10 cellular contexts compared by ENCODE assay signal in the genomic region with DNA sequence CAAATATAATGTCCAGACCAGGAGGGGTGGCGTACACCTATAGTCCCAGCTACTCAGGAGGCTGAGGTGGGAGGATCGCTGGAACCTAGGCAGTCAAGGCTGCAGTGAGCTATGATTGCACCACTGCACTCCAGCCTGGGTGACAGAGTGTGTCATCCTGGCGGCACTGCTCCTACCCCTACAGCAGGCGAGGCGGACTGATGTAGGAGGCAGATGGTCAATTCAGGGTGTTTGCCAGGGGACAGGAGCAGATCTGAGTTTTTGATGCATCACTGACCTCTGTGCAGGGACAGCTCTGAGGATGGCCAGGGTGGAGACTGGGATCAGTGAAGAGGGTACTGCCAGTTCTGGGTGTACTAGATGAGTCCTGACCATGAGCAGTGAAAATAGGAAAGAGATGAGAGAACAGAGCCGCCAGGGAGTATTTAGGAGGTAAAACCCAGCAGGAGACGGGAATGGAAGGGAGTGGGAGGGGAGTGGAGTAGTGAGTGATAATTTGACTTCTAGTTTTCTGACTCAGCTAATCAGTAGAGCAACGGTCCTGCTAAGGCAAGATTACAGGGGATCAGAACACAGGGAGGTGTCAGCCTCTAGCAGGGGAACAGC.
DNase-seq lines count a peak whose midpoint lies in the region; ATAC-seq and TF ChIP-seq lines count a peak whose summit lies in the region.
"Had no signal": no experiment of that assay in that cellular context is flagged by ENCODE, and none has a peak within 500 bp of the region (broad histone marks: within the 10 kb centered on the region; RNA-seq: fewer than 3 reads in every experiment).

No MANE protein-coding gene starts in this region.

- ATAC-seq in GM19395 (IDR thresholded peaks at IDR 0.05; ENCODE audit: unreplicated experiment), result peak; percentile 56
- ATAC-seq in HG02852 (IDR thresholded peaks at IDR 0.05; ENCODE audit: unreplicated experiment), result peak; percentile 50
- peak; percentile 79 for ATAC-seq in stimulated activated memory B cell treated with anti-CD40 and anti-IgM and Interleukin-4, amounts not matched to agents 10 μg/mL and 1 μg/mL and 100 μg/mL, for 72 hours
- ATAC-seq in activated CD8-positive, alpha-beta T cell treated with anti-CD3 and anti-CD28 coated beads for 36 hours, result no peak
- ATAC-seq: right cardiac atrium had no signal

- BruUV-seq in Calu3 (replicated peaks; lab: Mats Ljungman, UMichigan), result no TSS peak

- no peak for TF ChIP-seq CTCF in activated CD8-positive, alpha-beta T cell treated with anti-CD3 and anti-CD28 coated beads for 36 hours (IDR thresholded peaks at IDR 0.05)
- TF ChIP-seq CTCF in Calu3 (IDR thresholded peaks at IDR 0.05; ENCODE audit: unreplicated experiment), result no peak

- H3K27me3 Mint-ChIP-seq in stimulated activated memory B cell treated with anti-CD40 and anti-IgM and Interleukin-4, amounts not matched to agents 10 μg/mL and 1 μg/mL and 100 μg/mL, for 72 hours, result no peaks in the 10 kb centered on the region
- no peaks in the 10 kb centered on the region for H3K27me3 Mint-ChIP-seq in activated CD8-positive, alpha-beta T cell treated with anti-CD3 and anti-CD28 coated beads for 36 hours
- no peaks in the 10 kb centered on the region for H3K27me3 Mint-ChIP-seq in Calu3 (ENCODE audit: unreplicated experiment)
- H3K27me3 Mint-ChIP-seq: activated naive CD8-positive, alpha-beta T cell had no signal

- peak overlapping the region; percentile 69 for H3K4me3 Mint-ChIP-seq in stimulated activated memory B cell treated with anti-CD40 and anti-IgM and Interleukin-4, amounts not matched to agents 10 μg/mL and 1 μg/mL and 100 μg/mL, for 72 hours
- no peak overlapping the region for H3K4me3 Mint-ChIP-seq in activated CD8-positive, alpha-beta T cell treated with anti-CD3 and anti-CD28 coated beads for 36 hours
- no peak overlapping the region for H3K4me3 Mint-ChIP-seq in Calu3 (ENCODE audit: low read depth, unreplicated experiment)
- H3K4me3 Mint-ChIP-seq: activated naive CD8-positive, alpha-beta T cell had no signal

- intact Hi-C loops in activated CD8-positive, alpha-beta T cell treated with anti-CD3 and anti-CD28 coated beads for 36 hours (cut with micrococcal nuclease), result no loop called here
- intact Hi-C loops in Calu3 (cut with micrococcal nuclease; ENCODE audit: unreplicated experiment), result no loop called here

- peak overlapping the region; percentile 80 for H3K27ac Mint-ChIP-seq in stimulated activated memory B cell treated with anti-CD40 and anti-IgM and Interleukin-4, amounts not matched to agents 10 μg/mL and 1 μg/mL and 100 μg/mL, for 72 hours
- no peak overlapping the region for H3K27ac Mint-ChIP-seq in activated CD8-positive, alpha-beta T cell treated with anti-CD3 and anti-CD28 coated beads for 36 hours
- no peak overlapping the region for H3K27ac Mint-ChIP-seq in Calu3 (ENCODE audit: unreplicated experiment)
- H3K27ac Mint-ChIP-seq: activated naive CD8-positive, alpha-beta T cell had no signal

- CTCF ChIA-PET in activated CD8-positive, alpha-beta T cell treated with anti-CD3 and anti-CD28 coated beads for 36 hours (lab: Charles Lee), result no interaction called here
- CTCF ChIA-PET in Calu3 (lab: Charles Lee), result no interaction called here

- H3K9me3 Mint-ChIP-seq in stimulated activated memory B cell treated with anti-CD40 and anti-IgM and Interleukin-4, amounts not matched to agents 10 μg/mL and 1 μg/mL and 100 μg/mL, for 72 hours, result no peaks in the 10 kb centered on the region
- H3K9me3 Mint-ChIP-seq in activated CD8-positive, alpha-beta T cell treated with anti-CD3 and anti-CD28 coated beads for 36 hours, result no peaks in the 10 kb centered on the region
- no peaks in the 10 kb centered on the region for H3K9me3 Mint-ChIP-seq in Calu3 (ENCODE audit: low read depth, unreplicated experiment)

- DNase-seq in OCI-M1 (lab: John Stamatoyannopoulos, UW) (peak; percentile 41), HCEC 1CT (no peak), Calu3 (no peak)
- DNase-seq in activated CD8-positive, alpha-beta T cell treated with anti-CD3 and anti-CD28 coated beads for 36 hours, result no peak
- DNase-seq: NCI-H524 treated with DMSO at 0.1 percent for 48 hours, right cardiac atrium had no signal

- no peaks in the 10 kb centered on the region for H3K36me3 Mint-ChIP-seq in stimulated activated memory B cell treated with anti-CD40 and anti-IgM and Interleukin-4, amounts not matched to agents 10 μg/mL and 1 μg/mL and 100 μg/mL, for 72 hours
- no peaks in the 10 kb centered on the region for H3K36me3 Mint-ChIP-seq in activated CD8-positive, alpha-beta T cell treated with anti-CD3 and anti-CD28 coated beads for 36 hours (ENCODE audit: low read depth)
- H3K36me3 Mint-ChIP-seq in Calu3 (ENCODE audit: insufficient read depth, unreplicated experiment), result no peaks in the 10 kb centered on the region
- H3K36me3 Mint-ChIP-seq: activated naive CD8-positive, alpha-beta T cell had no signal

- peaks cover 25% of the 10 kb centered on the region for H3K4me1 Mint-ChIP-seq in stimulated activated memory B cell treated with anti-CD40 and anti-IgM and Interleukin-4, amounts not matched to agents 10 μg/mL and 1 μg/mL and 100 μg/mL, for 72 hours
- no peaks in the 10 kb centered on the region for H3K4me1 Mint-ChIP-seq in activated CD8-positive, alpha-beta T cell treated with anti-CD3 and anti-CD28 coated beads for 36 hours (ENCODE audit: low read depth)
- H3K4me1 Mint-ChIP-seq in Calu3 (ENCODE audit: low read depth, unreplicated experiment), result no peaks in the 10 kb centered on the region

- POLR2A ChIA-PET in activated CD8-positive, alpha-beta T cell treated with anti-CD3 and anti-CD28 coated beads for 36 hours (lab: Charles Lee), result no interaction called here
